ENCODE assay signal across 8 cellular contexts in the genomic region with DNA sequence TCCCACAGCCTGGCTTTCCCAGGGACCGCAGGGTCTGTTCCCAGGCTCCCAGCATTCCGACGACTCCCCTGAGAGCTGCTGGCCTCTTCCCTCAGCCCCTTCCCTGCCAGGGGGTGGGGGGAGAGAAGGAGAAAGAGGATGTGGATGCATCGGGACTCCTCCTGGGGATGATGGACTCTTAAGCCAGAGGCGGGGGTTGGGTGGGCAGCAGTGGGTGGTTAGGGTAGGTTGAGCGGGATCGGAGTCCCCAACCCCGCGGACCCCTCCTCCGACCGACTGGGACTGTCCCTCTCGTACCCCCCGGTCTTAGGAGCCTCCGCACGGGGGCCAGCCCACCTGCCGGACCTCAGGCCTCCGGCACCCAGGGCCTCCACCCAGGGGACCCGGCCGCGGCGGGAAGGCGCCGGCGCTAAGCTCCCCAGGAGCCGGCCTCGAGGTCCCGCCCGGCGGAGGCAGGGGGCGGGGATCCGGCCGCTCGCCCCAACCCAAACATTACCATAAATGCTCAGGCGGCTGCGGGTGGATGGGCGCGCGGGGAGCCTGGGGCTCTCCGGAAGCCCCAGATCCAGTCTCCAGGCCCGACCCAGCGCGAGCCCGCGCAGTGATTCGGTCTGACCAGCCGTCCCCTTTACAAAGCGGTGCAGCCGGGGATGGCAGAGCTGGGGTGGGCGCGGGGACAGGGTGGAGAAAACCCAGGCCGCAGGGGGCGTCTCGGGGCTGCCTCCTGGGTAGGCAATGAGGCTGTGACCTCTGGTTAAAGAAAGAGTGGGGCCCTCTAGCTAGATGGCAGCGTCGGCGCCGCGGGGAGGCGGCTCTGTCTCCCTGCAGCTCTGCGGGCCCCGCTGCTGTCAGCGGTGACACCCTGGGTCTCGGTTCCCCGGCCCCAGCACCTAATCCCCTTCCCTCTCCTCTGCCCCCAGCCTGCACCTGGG. TPM values are rescaled to one million over a fixed set of nuclear protein-coding genes. Genes with fewer than 3 reads are reported as not detected.
A peak's percentile ranks its signal among the peaks of the same experiment; 100 is the strongest.
DNase-seq lines count a peak whose midpoint lies in the region; ATAC-seq and TF ChIP-seq lines count a peak whose summit lies in the region.

No MANE protein-coding gene starts in this region.

- in situ Hi-C loops in mammary epithelial cell (cut with MboI; ENCODE audit: low sequenced_read_pairs in 2 of 2), result no loop called here

- peak overlapping the region; percentile 1 for H3K9ac ChIP-seq in mammary epithelial cell (ENCODE audit: insufficient read depth, low read length)

- BruUV-seq in mammary epithelial cell (replicated peaks; lab: Mats Ljungman, UMichigan), result no TSS peak

- intact Hi-C loops in mammary epithelial cell (cut with micrococcal nuclease), result loop anchor here (1.0 to 5.0 kb wide), 4 partner anchors 14 to 174 kb away; partner anchors contain the start of genes ABCG4 and RNF26

- CTCF ChIA-PET in mammary epithelial cell (lab: Charles Lee; ENCODE audit: low non-redundant PET), result interaction anchor here (0.6 to 0.7 kb wide), 2 partner anchors 56 to 89 kb away, joined by 3 to 5 read pairs; no protein-coding TSS in a partner anchor

- H3K9me3 ChIP-seq in RWPE2 (ENCODE audit: severe bottlenecking), result no peaks in the 10 kb centered on the region
- H3K9me3 ChIP-seq in mammary epithelial cell (replicated peaks; ENCODE audit: insufficient read depth, low read length), result no peaks in the 10 kb centered on the region

- peak overlapping the region; percentile 87 for H2AFZ ChIP-seq in mammary epithelial cell (ENCODE audit: low read depth, low read length)

- H4K20me1 ChIP-seq in mammary epithelial cell (ENCODE audit: insufficient read depth, low read length), result no peaks in the 10 kb centered on the region

- H3K36me3 ChIP-seq in RWPE2 (ENCODE audit: low read depth) (no peaks in the 10 kb centered on the region), mammary epithelial cell (ENCODE audit: insufficient read depth, low read length) (no peaks in the 10 kb centered on the region)

- DNase-seq in RWPE2 (ENCODE audit: low spot score) (no peak), mammary epithelial cell (peak; percentile 54), iris pigment epithelial cell (ENCODE audit: low read depth) (peak; percentile 86), DMS153 treated with DMSO at 0.1 percent for 48 hours (lab: John Stamatoyannopoulos, UW; ENCODE audit: unreplicated experiment) (no peak), NCI-H446 treated with DMSO at 0.1 percent for 48 hours (lab: John Stamatoyannopoulos, UW) (no peak)
- DNase-seq in stimulated activated CD4-positive, alpha-beta T cell treated with anti-CD3 and anti-CD28 coated beads, Interleukin-15, amount 100 ng/mL, for 24 hours, result peak; percentile 73

- 65% methylated on average over 3 of the region's 64 CpGs for WGBS in mammary epithelial cell (ENCODE audit: low coverage, missing lambda C conversion rate)

- H3K4me3 ChIP-seq in RWPE2 (ENCODE audit: severe bottlenecking), result peak overlapping the region; percentile 4
- H3K4me3 ChIP-seq in mammary epithelial cell (replicated peaks in 1 of 3; ENCODE audit: insufficient read depth in 1 of 3, low read depth in 2 of 3, low read length in 3 of 3), result peak overlapping the region; percentile 11 to 47 (median 28)

- dilution Hi-C loops in mammary epithelial cell (cut with HindIII; ENCODE audit: low sequenced_read_pairs), result no loop called here

- H3K79me2 ChIP-seq in mammary epithelial cell (ENCODE audit: insufficient read depth, low read length), result no peaks in the 10 kb centered on the region

- peak overlapping the region; percentile 89 for H3K4me2 ChIP-seq in mammary epithelial cell (ENCODE audit: insufficient read depth, low read depth, low read length)

- H3K4me1 ChIP-seq in RWPE2 (ENCODE audit: insufficient read depth, poor library complexity, severe bottlenecking) (peaks cover 13% of the 10 kb centered on the region), mammary epithelial cell (ENCODE audit: insufficient read depth, low read length) (peaks cover 55% of the 10 kb centered on the region)

- H3K27me3 ChIP-seq in RWPE2 (ENCODE audit: insufficient read depth, poor library complexity, severe bottlenecking) (no peaks in the 10 kb centered on the region), mammary epithelial cell (ENCODE audit: insufficient read depth, low read length) (no peaks in the 10 kb centered on the region)

- no peak overlapping the region for H3K27ac ChIP-seq in RWPE2 (ENCODE audit: poor library complexity, severe bottlenecking)
- H3K27ac ChIP-seq in mammary epithelial cell (ENCODE audit: insufficient read depth, low read depth, low read length), result no peak overlapping the region

- ATAC-seq in GM18511 (IDR thresholded peaks at IDR 0.05; ENCODE audit: unreplicated experiment) (peak; percentile 63), HG02798 (IDR thresholded peaks at IDR 0.05; ENCODE audit: poor library complexity, unreplicated experiment) (peak; percentile 51), RWPE2 (ENCODE audit: low read depth) (peak; percentile 17; the same call in 1 of the 3 replicates)

- TF ChIP-seq CTCF in RWPE2 (IDR thresholded peaks at IDR 0.05; ENCODE audit: poor library complexity, severe bottlenecking) (no peak), mammary epithelial cell (conservative IDR thresholded peaks at IDR 0.05 in 1 of 2, IDR thresholded peaks at IDR 0.05 in 1 of 2; ENCODE audit: extremely low read depth in 1 of 2, insufficient read depth in 1 of 2, low read depth in 1 of 2, low read length in 2 of 2) (no peak)

RNA-seq across cellular contexts. Expression of gene MCAM, which starts 3.9 kb away (rescaled TPM):
- total RNA-seq in mammary epithelial cell, result 100 to 1,000 TPM in 1 of 2 donors, 10 to 100 TPM in 1; 47.2 to 409 TPM
- polyA plus RNA-seq in mammary epithelial cell, result 75.0 TPM
- 36.1 TPM for polyA minus RNA-seq in mammary epithelial cell

RNA-seq across cellular contexts. Expression of gene RNF26, which starts 13.5 kb away (rescaled TPM):
- 10 to 100 TPM in 1 of 2 donors, 1 to 10 TPM in 1; 3.7 to 34.4 TPM for total RNA-seq in mammary epithelial cell
- 39.1 TPM for polyA plus RNA-seq in mammary epithelial cell
- 66.6 TPM for polyA minus RNA-seq in mammary epithelial cell

RNA-seq across cellular contexts. Expression of gene C1QTNF5, which starts 19.8 kb away (rescaled TPM):
- total RNA-seq in mammary epithelial cell, result under 1 TPM in 1 of 2 donors, not detected in 1; 0.50 TPM
- polyA plus RNA-seq in mammary epithelial cell, result 0.07 TPM
- polyA minus RNA-seq in mammary epithelial cell, result not detected

RNA-seq across cellular contexts. Expression of gene MFRP, which starts 25.6 kb away (rescaled TPM):
- total RNA-seq in mammary epithelial cell, result not detected
- polyA plus RNA-seq in mammary epithelial cell, result not detected
- polyA minus RNA-seq in mammary epithelial cell, result not detected

Comparison
In these comparisons a context has a peak if more than half of its experiments do, and no peak if none do; other contexts are left out.
1. DNase-seq: peak in mammary epithelial cell (single experiment), iris pigment epithelial cell (single experiment) and stimulated activated CD4-positive, alpha-beta T cell treated with anti-CD3 and anti-CD28 coated beads, Interleukin-15, amount 100 ng/mL, for 24 hours (single experiment); none in RWPE2 (single experiment), DMS153 treated with DMSO at 0.1 percent for 48 hours (single experiment) and NCI-H446 treated with DMSO at 0.1 percent for 48 hours (single experiment).
2. Peak in every context shown above with its lines, with median percentiles within 50 percentile points of each other: ATAC-seq.